Comparison of ENCODE assay signal across 31 cellular contexts in genomic region chr18:6310714-6311113, GRCh38.
A peak's percentile ranks its signal among the peaks of the same experiment; 100 is the strongest.
DNase-seq lines count a peak whose midpoint lies in the region; ATAC-seq, FAIRE-seq and TF ChIP-seq lines count a peak whose summit lies in the region.
"Had no signal": no experiment of that assay in that cellular context is flagged by ENCODE, and none has a peak within 500 bp of the region (broad histone marks: within the 10 kb centered on the region; RNA-seq: fewer than 3 reads in every experiment).

No MANE protein-coding gene starts in this region.

- TF ChIP-seq POLR2A in K562 (conservative IDR thresholded peaks at IDR 0.05): no peak

- TF ChIP-seq CTCF in HEK293 (tag by site-specific recombination; IDR thresholded peaks at IDR 0.05) (no peak), K562 (IDR thresholded peaks at IDR 0.05 in 2 of 3, conservative IDR thresholded peaks at IDR 0.05 in 1 of 3; ENCODE audit: insufficient read depth in 2 of 3, low read depth in 1 of 3, low read length in 3 of 3) (no peak)

- H3K27ac ChIP-seq in HEK293 (ENCODE audit: extremely low read depth, low read depth, low read length) (no peak overlapping the region), K562 (ENCODE audit: extremely low read depth, low read depth, low read length) (no peak overlapping the region)
- H3K27ac ChIP-seq: 22Rv1; A549; BLaER1; BLaER1 treated with 17β-estradiol and CSF1 and Interleukin-3, amounts not matched to agents 10 nM and 100 nM; C4-2B had no signal

- no peaks in the 10 kb centered on the region for H3K4me1 ChIP-seq in HEK293 (ENCODE audit: control insufficient read depth, insufficient read depth, low read length)
- no peaks in the 10 kb centered on the region for H3K4me1 ChIP-seq in K562 (replicated peaks in 1 of 2; ENCODE audit: control insufficient read depth in 2 of 2, insufficient read depth in 2 of 2, low read length in 2 of 2)
- H3K4me1 ChIP-seq: A549; BE2C; BLaER1; BLaER1 treated with 17β-estradiol and CSF1 and Interleukin-3, amounts not matched to agents 10 nM and 100 nM; Caco-2 had no signal

- H3K4me3 ChIP-seq in HEK293 (ENCODE audit: low read depth, low read length) (no peak overlapping the region), K562 (no peak overlapping the region)
- H3K4me3 ChIP-seq: A549; BLaER1; BLaER1 treated with 17β-estradiol and CSF1 and Interleukin-3, amounts not matched to agents 10 nM and 100 nM had no signal

- H3K4me2 ChIP-seq in K562 (ENCODE audit: insufficient read depth, low read length): no peak overlapping the region
- H3K4me2 ChIP-seq: A549; BLaER1; BLaER1 treated with 17β-estradiol and CSF1 and Interleukin-3, amounts not matched to agents 10 nM and 100 nM had no signal

- no peak for TF ChIP-seq RAD21 in K562 (CRISPR knock-in tag; conservative IDR thresholded peaks at IDR 0.05 in 1 of 2, IDR thresholded peaks at IDR 0.05 in 1 of 2)

- ATAC-seq in K562: no peak
- no peak for ATAC-seq in GM21528 (IDR thresholded peaks at IDR 0.05; ENCODE audit: low FRiP score, unreplicated experiment)
- ATAC-seq: A549; CD8-positive, alpha-beta T cell had no signal

- no peak overlapping the region for H2AFZ ChIP-seq in K562 (ENCODE audit: low read depth, low read length)

- no peak for TF ChIP-seq EP300 in K562 (IDR thresholded peaks at IDR 0.05; ENCODE audit: low read length)

- CTCF ChIA-PET in HEK293 (lab: Yijun Ruan, JAX) (interaction anchor here (0.6 to 1.1 kb wide), 2 partner anchors 82 to 114 kb away, joined by 3 read pairs; no protein-coding TSS in a partner anchor), K562 (lab: Yijun Ruan, JAX; ENCODE audit: low intra/inter-chr PET ratio) (no interaction called here)

- no peak overlapping the region for H3K9ac ChIP-seq in K562 (ENCODE audit: insufficient read depth in 1 of 2, low read depth in 2 of 2, low read length in 2 of 2)
- H3K9ac ChIP-seq: BLaER1; BLaER1 treated with 17β-estradiol and CSF1 and Interleukin-3, amounts not matched to agents 10 nM and 100 nM had no signal

- in situ Hi-C loops in K562 (cut with MboI): no loop called here

- 4% methylated on average over 2 of the region's 2 CpGs for WGBS in K562 (ENCODE audit: insufficient coverage, low coverage, missing lambda C conversion rate)

- no peaks in the 10 kb centered on the region for H3K9me1 ChIP-seq in K562 (ENCODE audit: control insufficient read depth, insufficient read depth, low read length)

- H4K20me1 ChIP-seq in K562 (replicated peaks; ENCODE audit: control insufficient read depth, insufficient read depth, low read length): no peaks in the 10 kb centered on the region
- H4K20me1 ChIP-seq: BLaER1; BLaER1 treated with 17β-estradiol and CSF1 and Interleukin-3, amounts not matched to agents 10 nM and 100 nM had no signal

- DNase-seq in K562 (ENCODE audit: extremely low read depth in 1 of 4, low spot score in 3 of 4): no peak
- DNase-seq in activated CD4-positive, alpha-beta T cell treated with anti-CD3 and anti-CD28 coated beads for 1 hour: no peak
- DNase-seq: 8988T; ACHN; AML-193; BE2C; C1 segment of cervical spinal cord; Caco-2; Calu3; CD4-positive, alpha-beta memory T cell; CD4-positive, alpha-beta T cell; CD4-positive, CD25-positive, alpha-beta regulatory T cell; CD8-positive, alpha-beta memory T cell; CD8-positive, alpha-beta T cell; COR-L47; DMS 273 treated with DMSO at 0.1 percent for 48 hours; DMS153; DMS53; DMS79; DMS79 treated with DMSO at 0.1 percent for 48 hours; DND-41; EL had no signal

- no peaks in the 10 kb centered on the region; a peak in 1 of 3 replicates for H3K36me3 ChIP-seq in HEK293 (ENCODE audit: control insufficient read depth in 2 of 2, insufficient read depth in 1 of 2, low read length in 2 of 2)
- H3K36me3 ChIP-seq in K562 (ENCODE audit: control insufficient read depth, insufficient read depth, low read length): no peaks in the 10 kb centered on the region
- H3K36me3 ChIP-seq: BE2C had no signal

- intact Hi-C loops in K562 (cut with micrococcal nuclease): no loop called here

- no TSS peak for BruUV-seq in K562 (replicated peaks; lab: Mats Ljungman, UMichigan)

- no peaks in the 10 kb centered on the region for H3K79me2 ChIP-seq in K562 (ENCODE audit: control insufficient read depth, insufficient read depth, low read length)

- no peak for FAIRE-seq in K562 (lab: Jason Lieb, UNC)
- FAIRE-seq: A204.1, A549, D721Med had no signal

- H3K9me3 ChIP-seq in HEK293 (ENCODE audit: control insufficient read depth, insufficient read depth, low read depth, low read length) (no peaks in the 10 kb centered on the region), K562 (replicated peaks; ENCODE audit: control insufficient read depth, insufficient read depth, low read depth, low read length) (0 out of 2 replicates have a peak, but pooled peaks cover 5% of the 10 kb centered on the region)
- H3K9me3 ChIP-seq: A549; BE2C; BLaER1; BLaER1 treated with 17β-estradiol and CSF1 and Interleukin-3, amounts not matched to agents 10 nM and 100 nM; Caco-2 had no signal

- no peaks in the 10 kb centered on the region for H3K27me3 ChIP-seq in K562 (ENCODE audit: control insufficient read depth in 2 of 2, insufficient read depth in 2 of 2, low read length in 2 of 2)
- H3K27me3 ChIP-seq: BE2C; BLaER1; BLaER1 treated with 17β-estradiol and CSF1 and Interleukin-3, amounts not matched to agents 10 nM and 100 nM had no signal

- POLR2A ChIA-PET in HEK293 (lab: Yijun Ruan, JAX): no interaction called here
- POLR2A ChIA-PET in K562 (lab: Yijun Ruan, JAX): no interaction called here

TF ChIP-seq in HEK293, 187 proteins besides CTCF, POLR2A, EP300 and RAD21:
- TF ChIP-seq ZNF558 (tag by site-specific recombination; IDR thresholded peaks at IDR 0.05): no peak
- peak; percentile 84 for TF ChIP-seq ZNF10 (tag by site-specific recombination; IDR thresholded peaks at IDR 0.05)

TF ChIP-seq in K562, 482 proteins besides CTCF, POLR2A, EP300 and RAD21:
- TF ChIP-seq EHMT2 (IDR thresholded peaks at IDR 0.05) (no peak), ZNF134 (CRISPR knock-in tag; conservative IDR thresholded peaks at IDR 0.05) (peak; percentile 77), ASH1L (IDR thresholded peaks at IDR 0.05; ENCODE audit: borderline replicate concordance, low read depth, partially characterized antibody) (no peak)
